In genomic region chr5:32280656-32281081, GRCh38 we compare ENCODE assay signal across 1 cellular context.
A peak's percentile ranks its signal among the peaks of the same experiment; 100 is the strongest.
TF ChIP-seq lines count a peak whose summit lies in the region.

No MANE protein-coding gene starts in this region.

TF ChIP-seq in GM12878, 131 proteins besides CTCF, POLR2A, EP300 and RAD21 (continued from another document):
- TF ChIP-seq CREB1 (IDR thresholded peaks at IDR 0.05; ENCODE audit: low read depth) (peak; percentile 75), SMARCA5 (IDR thresholded peaks at IDR 0.05) (peak; percentile 81; the same call in 1 of the 2 replicates), TCF7 (IDR thresholded peaks at IDR 0.05; ENCODE audit: borderline replicate concordance) (no peak), FOS (IDR thresholded peaks at IDR 0.05; ENCODE audit: borderline replicate concordance, extremely low read depth, insufficient read length) (no peak), NBN (IDR thresholded peaks at IDR 0.05) (peak; percentile 73), ZZZ3 (IDR thresholded peaks at IDR 0.05; ENCODE audit: control insufficient read depth, insufficient read length, low read depth) (no peak)
- TF ChIP-seq, protein P1, sequence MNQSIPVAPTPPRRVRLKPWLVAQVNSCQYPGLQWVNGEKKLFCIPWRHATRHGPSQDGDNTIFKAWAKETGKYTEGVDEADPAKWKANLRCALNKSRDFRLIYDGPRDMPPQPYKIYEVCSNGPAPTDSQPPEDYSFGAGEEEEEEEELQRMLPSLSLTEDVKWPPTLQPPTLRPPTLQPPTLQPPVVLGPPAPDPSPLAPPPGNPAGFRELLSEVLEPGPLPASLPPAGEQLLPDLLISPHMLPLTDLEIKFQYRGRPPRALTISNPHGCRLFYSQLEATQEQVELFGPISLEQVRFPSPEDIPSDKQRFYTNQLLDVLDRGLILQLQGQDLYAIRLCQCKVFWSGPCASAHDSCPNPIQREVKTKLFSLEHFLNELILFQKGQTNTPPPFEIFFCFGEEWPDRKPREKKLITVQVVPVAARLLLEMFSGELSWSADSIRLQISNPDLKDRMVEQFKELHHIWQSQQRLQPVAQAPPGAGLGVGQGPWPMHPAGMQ (IDR thresholded peaks at IDR 0.05; ENCODE audit: borderline replicate concordance): no peak
